In the genomic region with DNA sequence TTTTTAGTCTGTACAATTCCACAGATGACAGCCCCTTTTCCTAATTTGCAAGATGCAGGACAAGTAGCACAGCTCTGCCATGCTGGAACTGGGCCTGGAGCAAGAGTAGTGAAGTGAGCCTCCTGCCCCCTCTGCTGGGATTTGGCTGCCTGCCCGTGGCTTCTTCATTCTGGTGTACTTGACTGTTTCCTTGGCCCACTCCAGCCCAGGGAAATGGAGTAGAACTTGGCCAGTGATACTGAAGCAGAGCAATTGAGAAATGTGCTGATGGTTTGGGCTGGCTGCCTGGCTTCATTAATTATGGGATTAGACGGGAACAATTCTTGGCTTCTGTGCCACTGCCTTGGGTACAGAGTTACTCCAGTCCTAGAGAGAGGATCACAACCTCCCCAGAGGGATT, we compare ENCODE assay signal across 9 cellular contexts. TPM values are rescaled to one million over a fixed set of nuclear protein-coding genes. Genes with fewer than 3 reads are reported as not detected.
DNase-seq lines count a peak whose midpoint lies in the region; ATAC-seq and FAIRE-seq lines count a peak whose summit lies in the region.
"Had no signal": no experiment of that assay in that cellular context is flagged by ENCODE, and none has a peak within 500 bp of the region (broad histone marks: within the 10 kb centered on the region; RNA-seq: fewer than 3 reads in every experiment).

No MANE protein-coding gene starts in this region.

- ATAC-seq in HG02885 (IDR thresholded peaks at IDR 0.05; ENCODE audit: poor library complexity, unreplicated experiment) (no peak), HG03342 (IDR thresholded peaks at IDR 0.05; ENCODE audit: unreplicated experiment) (no peak), HG03045 (IDR thresholded peaks at IDR 0.05; ENCODE audit: unreplicated experiment) (no peak)

- FAIRE-seq in frontal cortex (lab: Jason Lieb, UNC) = no peak

- in situ Hi-C loops in SK-MEL-5 (cut with HindIII; ENCODE audit: low pct_unique_long_range_greater_than_20kb, low sequenced_read_pairs) = no loop called here

- DNase-seq in DMS 273 treated with DMSO at 0.1 percent for 48 hours (lab: John Stamatoyannopoulos, UW) (peak; percentile 67), SK-MEL-5 (ENCODE audit: low read depth, low spot score) (peak; percentile 35), frontal cortex (ENCODE audit: low spot score in 2 of 2) (peak; percentile 26 to 29), pons (ENCODE audit: low spot score) (peak; percentile 90), SHP77 treated with DMSO at 0.1 percent for 48 hours (lab: John Stamatoyannopoulos, UW) (no peak)
- DNase-seq: T-helper 2 cell had no signal

RNA-seq across cellular contexts. Expression of gene GPD1L, which starts 2.8 kb away (rescaled TPM):
- total RNA-seq in SK-MEL-5 (2014; rRNA removed; shearing (Covaris generic)) = 30.3 and 30.4 TPM in 2 replicates
- 24.4 and 34.5 TPM in 2 replicates for polyA plus RNA-seq in SK-MEL-5 (2015; cell fraction: cytosol; rRNA removed)
- 32.9 and 43.1 TPM in 2 replicates for polyA plus RNA-seq in SK-MEL-5 (2015; cell fraction: nucleus; rRNA removed)
- total RNA-seq in frontal cortex = 87.2 TPM
